ENCODE assay signal across 8 cellular contexts in genomic region chr3:172332256-172333041, GRCh38.
DNase-seq lines count a peak whose midpoint lies in the region; ATAC-seq and TF ChIP-seq lines count a peak whose summit lies in the region.

No MANE protein-coding gene starts in this region.

- intact Hi-C loops in posterior cingulate gyrus (cut with DNase I) (loop anchor here (5.0 kb wide), 1 partner anchor 145 kb away; no protein-coding TSS in a partner anchor), posterior vena cava (cut with DNase I) (no loop called here)

- ATAC-seq in GM21529 (IDR thresholded peaks at IDR 0.05; ENCODE audit: unreplicated experiment) = peak; percentile 89

- no peaks in the 10 kb centered on the region for H3K36me3 Mint-ChIP-seq in glutamatergic neuron (ENCODE audit: unreplicated experiment)

- no peaks in the 10 kb centered on the region for H3K4me1 Mint-ChIP-seq in glutamatergic neuron (ENCODE audit: low read depth, unreplicated experiment)

- H3K4me3 Mint-ChIP-seq in glutamatergic neuron (ENCODE audit: unreplicated experiment) = no peak overlapping the region

- DNase-seq in DMS114 treated with DMSO at 0.1 percent for 48 hours (lab: John Stamatoyannopoulos, UW; ENCODE audit: unreplicated experiment) (peak; percentile 20), LNCaP clone FGC (ENCODE audit: low read depth) (no peak), SK-N-DZ (ENCODE audit: low spot score) (peak; percentile 57), glutamatergic neuron (peak; percentile 69), posterior cingulate gyrus (peak in 7 of 10 donors; percentile 15 to 92 (median 66)), posterior vena cava (ENCODE audit: low spot score) (no peak)
- DNase-seq in activated naive CD4-positive, alpha-beta T cell treated with Interleukin-2 at 50 U/mL for 16 hours = peak; percentile 58

- no peak overlapping the region for H3K4me3 ChIP-seq in LNCaP clone FGC (ENCODE audit: low read depth, low read length)

- TF ChIP-seq CTCF in LNCaP clone FGC (IDR thresholded peaks at IDR 0.05; ENCODE audit: control insufficient read depth, extremely low read depth, insufficient read depth) (peak; percentile 96), glutamatergic neuron (IDR thresholded peaks at IDR 0.05; ENCODE audit: partially characterized antibody, unreplicated experiment) (peak; percentile 86)

- no peaks in the 10 kb centered on the region for H3K9me3 Mint-ChIP-seq in glutamatergic neuron (ENCODE audit: unreplicated experiment)

- peaks cover 2% of the 10 kb centered on the region for H3K27me3 Mint-ChIP-seq in glutamatergic neuron (ENCODE audit: unreplicated experiment)

- H3K27ac Mint-ChIP-seq in glutamatergic neuron (ENCODE audit: unreplicated experiment) = no peak overlapping the region

Comparison
In these comparisons a context has a peak if more than half of its experiments do, and no peak if none do; other contexts are left out.
1. DNase-seq: peak in DMS114 treated with DMSO at 0.1 percent for 48 hours (single experiment), SK-N-DZ (single experiment), activated naive CD4-positive, alpha-beta T cell treated with Interleukin-2 at 50 U/mL for 16 hours (single experiment), glutamatergic neuron (single experiment) and posterior cingulate gyrus (7 of 10); none in LNCaP clone FGC (single experiment) and posterior vena cava (single experiment).